ENCODE assay signal across 16 cellular contexts in the genomic region with DNA sequence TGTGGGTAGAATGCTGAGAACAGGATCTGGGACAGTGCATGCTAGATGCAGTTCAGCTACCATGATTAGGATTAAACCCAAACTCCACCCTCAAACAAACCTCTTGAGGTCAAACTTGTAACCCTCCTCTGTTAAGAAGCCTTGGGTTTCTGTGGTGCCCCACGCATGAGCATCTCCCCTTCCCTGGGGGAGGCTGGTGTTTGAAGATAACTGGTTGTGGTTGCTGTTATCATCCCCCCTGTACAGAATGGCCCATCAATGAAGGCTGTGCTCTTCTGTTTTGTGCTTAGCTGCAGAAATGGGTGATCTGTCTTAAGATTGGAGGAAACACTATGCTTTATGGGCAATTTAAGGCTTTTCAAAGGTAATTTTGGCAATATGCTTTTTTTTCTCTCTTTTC. TPM values are rescaled to one million over a fixed set of nuclear protein-coding genes. Genes with fewer than 3 reads are reported as not detected.
"Had no signal": no experiment of that assay in that cellular context is flagged by ENCODE, and none has a peak within 500 bp of the region (broad histone marks: within the 10 kb centered on the region; RNA-seq: fewer than 3 reads in every experiment).

No MANE protein-coding gene starts in this region.

- H3K27me3 ChIP-seq: ascending aorta, breast epithelium, right lobe of liver, tibial artery had no signal

- H3K27ac ChIP-seq: ascending aorta, breast epithelium, neutrophil, right lobe of liver, tibial artery, WERI-Rb-1 had no signal

- H3K4me3 ChIP-seq: ascending aorta, breast epithelium, right lobe of liver, tibial artery had no signal

- ATAC-seq: activated CD8-positive, alpha-beta memory T cell treated with anti-CD3 and anti-CD28 coated beads, Interleukin-2, amount 10 ng/mL, durations not matched to agents 7 days and 5 days; left lobe of liver had no signal

- H3K36me3 ChIP-seq: ascending aorta, breast epithelium, neutrophil, right lobe of liver, tibial artery, WERI-Rb-1 had no signal

- H3K9me3 ChIP-seq: ascending aorta, breast epithelium, neutrophil, right lobe of liver, tibial artery had no signal

- DNase-seq: activated CD4-positive, alpha-beta memory T cell treated with anti-CD3 and anti-CD28 coated beads for 36 hours; activated CD8-positive, alpha-beta memory T cell treated with anti-CD3 and anti-CD28 coated beads, Interleukin-2, amount 10 ng/mL, durations not matched to agents 7 days and 5 days; activated naive CD4-positive, alpha-beta T cell treated with anti-CD3 and anti-CD28 coated beads, Interleukin-2, amount 10 ng/mL, durations not matched to agents 7 days and 5 days; activated T-cell treated with anti-CD3 and anti-CD28 coated beads, Interleukin-2, amount 50 U/mL, for 1 hour; cerebellar nuclear complex; effector memory CD4-positive, alpha-beta T cell; naive B cell; stimulated activated CD4-positive, alpha-beta T cell treated with anti-CD3 and anti-CD28 coated beads, Interleukin-12 subunit alpha, Interleukin-12 subunit beta, amount 100 ng/mL, for 4 hours; stimulated activated CD4-positive, alpha-beta T cell treated with anti-CD3 and anti-CD28 coated beads, Interleukin-2, amount 100 ng/mL, for 24 hours; tibial artery; WERI-Rb-1 had no signal

RNA-seq across cellular contexts. Expression of gene DAB2IP, which starts 4.4 kb away (rescaled TPM):
- total RNA-seq: activated CD4-positive, alpha-beta memory T cell treated with anti-CD3 and anti-CD28 coated beads for 36 hours had no signal
